ENCODE assay signal across 9 cellular contexts in genomic region chr5:116766470-116766947, GRCh38.
DNase-seq lines count a peak whose midpoint lies in the region; ATAC-seq lines count a peak whose summit lies in the region.
"Had no signal": no experiment of that assay in that cellular context is flagged by ENCODE, and none has a peak within 500 bp of the region (broad histone marks: within the 10 kb centered on the region; RNA-seq: fewer than 3 reads in every experiment).

No MANE protein-coding gene starts in this region.

- H3K4ac ChIP-seq in mesendoderm (ENCODE audit: low read depth, low read length), result no peak overlapping the region

- POLR2A ChIA-PET in naive thymus-derived CD8-positive, alpha-beta T cell (lab: Charles Lee), result no interaction called here

- H3K4me3 Mint-ChIP-seq in naive thymus-derived CD8-positive, alpha-beta T cell, result no peak overlapping the region
- H3K4me3 Mint-ChIP-seq: natural killer cell treated with Interleukin-12 subunit alpha and Interleukin-12 subunit beta and Interleukin-15 and Interleukin-18, amount 100 ng/mL, for 72 hours had no signal

- H3K9me3 Mint-ChIP-seq in naive thymus-derived CD8-positive, alpha-beta T cell, result no peaks in the 10 kb centered on the region
- H3K9me3 Mint-ChIP-seq: natural killer cell treated with Interleukin-12 subunit alpha and Interleukin-12 subunit beta and Interleukin-15 and Interleukin-18, amount 100 ng/mL, for 72 hours had no signal

- H4K5ac ChIP-seq in mesendoderm (ENCODE audit: low read length), result no peak overlapping the region

- H3K4me1 ChIP-seq in adipocyte (ENCODE audit: control insufficient read depth, insufficient read depth, low read length) (peaks cover 13% of the 10 kb centered on the region), mesendoderm (ENCODE audit: control insufficient read depth, low read depth, low read length) (peaks cover 8% of the 10 kb centered on the region)

- no peak overlapping the region for H2BK120ac ChIP-seq in mesendoderm (ENCODE audit: low read depth, low read length)

- no peaks in the 10 kb centered on the region for H3K27me3 ChIP-seq in adipocyte (replicated peaks; ENCODE audit: control insufficient read depth, insufficient read depth, low read length)
- H3K27me3 ChIP-seq in mesendoderm (ENCODE audit: insufficient read depth, low read length, poor library complexity), result no peaks in the 10 kb centered on the region

- H3K4me2 ChIP-seq in mesendoderm (ENCODE audit: low read length), result no peak overlapping the region

- H3K36me3 ChIP-seq in adipocyte (ENCODE audit: control insufficient read depth, insufficient read depth, low read length, severe bottlenecking) (no peaks in the 10 kb centered on the region), mesendoderm (ENCODE audit: control insufficient read depth, insufficient read depth, low read length) (no peaks in the 10 kb centered on the region)

- H3K27ac Mint-ChIP-seq in naive thymus-derived CD8-positive, alpha-beta T cell, result no peak overlapping the region
- H3K27ac Mint-ChIP-seq: natural killer cell treated with Interleukin-12 subunit alpha and Interleukin-12 subunit beta and Interleukin-15 and Interleukin-18, amount 100 ng/mL, for 72 hours had no signal

- no peak overlapping the region for H3K4me3 ChIP-seq in adipocyte (ENCODE audit: low read length)
- no peak overlapping the region for H3K4me3 ChIP-seq in mesendoderm (ENCODE audit: low read length)

- H2BK15ac ChIP-seq in mesendoderm (replicated peaks; ENCODE audit: low read depth), result peak overlapping the region; percentile 19

- H3K36me3 Mint-ChIP-seq in naive thymus-derived CD8-positive, alpha-beta T cell, result no peaks in the 10 kb centered on the region
- H3K36me3 Mint-ChIP-seq: natural killer cell treated with Interleukin-12 subunit alpha and Interleukin-12 subunit beta and Interleukin-15 and Interleukin-18, amount 100 ng/mL, for 72 hours had no signal

- ATAC-seq in GM19438 (IDR thresholded peaks at IDR 0.05; ENCODE audit: low read depth, unreplicated experiment) (peak; percentile 32), HG03457 (IDR thresholded peaks at IDR 0.05; ENCODE audit: unreplicated experiment) (peak; percentile 57), HG03196 (IDR thresholded peaks at IDR 0.05; ENCODE audit: unreplicated experiment) (no peak)
- ATAC-seq in naive thymus-derived CD8-positive, alpha-beta T cell, result no peak

- WGBS in mesendoderm (ENCODE audit: extremely low coverage, insufficient coverage, low lambda C conversion rate), result no CpG with 5 or more reads among the region's 6 CpGs

- no peaks in the 10 kb centered on the region for H3K9me3 ChIP-seq in adipocyte (ENCODE audit: control insufficient read depth, low read length)

- H2AK5ac ChIP-seq in mesendoderm (ENCODE audit: low read length), result no peak overlapping the region

- H2BK5ac ChIP-seq in mesendoderm (ENCODE audit: low read length), result no peak overlapping the region

- peaks cover 0 to 9% (median 2%) of the 10 kb centered on the region in 5 donors for H3K27me3 Mint-ChIP-seq in naive thymus-derived CD8-positive, alpha-beta T cell
- H3K27me3 Mint-ChIP-seq: natural killer cell treated with Interleukin-12 subunit alpha and Interleukin-12 subunit beta and Interleukin-15 and Interleukin-18, amount 100 ng/mL, for 72 hours had no signal

- H4K8ac ChIP-seq in mesendoderm (ENCODE audit: low read depth, low read length), result no peak overlapping the region

- no peak overlapping the region for H3K27ac ChIP-seq in mesendoderm (ENCODE audit: low read depth, low read length)

- H3K79me2 ChIP-seq in mesendoderm (ENCODE audit: control insufficient read depth, insufficient read depth, low read length), result no peaks in the 10 kb centered on the region

- H3K4me1 Mint-ChIP-seq in naive thymus-derived CD8-positive, alpha-beta T cell, result no peaks in the 10 kb centered on the region

- no peak overlapping the region for H3K56ac ChIP-seq in mesendoderm (ENCODE audit: low read length)

- no peaks in the 10 kb centered on the region for H3K79me1 ChIP-seq in mesendoderm (ENCODE audit: low read length)

- H3K18ac ChIP-seq in mesendoderm (ENCODE audit: low read length), result no peak overlapping the region

- H3K23ac ChIP-seq in mesendoderm (ENCODE audit: low read length), result no peak overlapping the region

- H3K9ac ChIP-seq in adipocyte (ENCODE audit: low read length) (no peak overlapping the region), mesendoderm (ENCODE audit: low read length) (no peak overlapping the region)

- DNase-seq in COLO668 (lab: John Stamatoyannopoulos, UW; ENCODE audit: unreplicated experiment) (peak; percentile 8), adipocyte (ENCODE audit: low read depth) (peak; percentile 10), mesendoderm (peak; percentile 90), NCI-H2107 treated with DMSO at 0.1 percent for 48 hours (lab: John Stamatoyannopoulos, UW; ENCODE audit: unreplicated experiment) (no peak)
- DNase-seq in naive thymus-derived CD8-positive, alpha-beta T cell, result no peak

Comparison
In these comparisons a context has a peak if more than half of its experiments do, and no peak if none do; other contexts are left out.
1. DNase-seq: peak in COLO668 (single experiment), adipocyte (single experiment) and mesendoderm (single experiment); none in naive thymus-derived CD8-positive, alpha-beta T cell (0 of 10) and NCI-H2107 treated with DMSO at 0.1 percent for 48 hours (single experiment).
2. ATAC-seq: peak in GM19438 (single experiment) and HG03457 (single experiment); none in naive thymus-derived CD8-positive, alpha-beta T cell (0 of 2) and HG03196 (single experiment).